Comparison of ENCODE assay signal across 8 cellular contexts in the genomic region with DNA sequence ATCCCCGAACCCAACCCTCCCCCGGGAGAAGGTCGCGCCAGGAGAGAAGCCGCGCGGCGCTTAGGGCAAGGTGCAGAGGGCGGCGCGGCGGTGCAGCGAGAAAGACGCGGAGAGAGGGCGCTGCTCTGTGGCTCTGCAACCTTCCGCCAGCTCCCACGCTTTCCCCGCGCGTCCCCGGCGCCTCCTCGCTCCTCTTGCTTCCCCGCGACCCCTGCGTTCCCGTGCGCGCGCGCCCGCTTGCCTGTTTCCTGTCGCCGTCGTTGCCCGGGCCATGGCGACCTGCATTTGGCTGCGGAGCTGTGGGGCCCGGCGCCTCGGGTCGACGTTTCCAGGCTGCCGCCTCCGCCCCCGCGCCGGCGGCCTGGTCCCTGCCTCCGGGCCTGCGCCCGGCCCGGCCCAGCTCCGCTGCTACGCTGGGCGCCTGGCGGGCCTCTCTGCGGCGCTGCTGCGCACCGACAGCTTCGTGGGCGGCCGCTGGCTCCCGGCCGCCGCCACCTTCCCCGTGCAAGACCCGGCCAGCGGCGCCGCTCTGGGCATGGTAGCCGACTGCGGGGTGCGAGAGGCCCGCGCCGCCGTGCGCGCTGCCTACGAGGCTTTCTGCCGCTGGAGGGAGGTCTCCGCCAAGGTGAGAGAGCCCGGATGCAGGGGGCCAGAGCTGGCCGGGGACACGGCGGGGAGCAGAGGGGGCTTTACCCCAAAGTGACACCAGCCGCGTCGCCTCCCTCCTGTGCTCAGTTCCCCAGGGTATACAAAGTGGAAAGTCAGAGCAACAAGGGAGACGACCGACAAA. TPM values are rescaled to one million over a fixed set of nuclear protein-coding genes. Genes with fewer than 3 reads are reported as not detected.
A peak's percentile ranks its signal among the peaks of the same experiment; 100 is the strongest.
DNase-seq lines count a peak whose midpoint lies in the region; TF ChIP-seq lines count a peak whose summit lies in the region.

Gene ALDH5A1, plus strand, starts transcription at position 244 of the 790 bp plus-strand sequence. Its CDS starts 28 bp downstream, at position 272.

- peak; percentile 86 for DNase-seq in GM06990 (ENCODE audit: extremely low read depth, insufficient read length)
- peak; percentile 85 for DNase-seq in H7
- peak; percentile 56 for DNase-seq in M059J (ENCODE audit: low read depth)
- DNase-seq in T-helper 1 cell, result peak; percentile 33 to 70 (median 58)
- DNase-seq in amniotic stem cell (lab: John Stamatoyannopoulos, UW), result peak; percentile 38
- peak; percentile 53 for DNase-seq in hepatic stellate cell (ENCODE audit: low spot score)
- DNase-seq in retinal pigment epithelial cell (ENCODE audit: low read depth), result peak; percentile 27
- no peak for DNase-seq in NCI-H82 treated with DMSO at 0.1 percent for 48 hours (lab: John Stamatoyannopoulos, UW; ENCODE audit: unreplicated experiment)

- peak; percentile 49 for TF ChIP-seq CTCF in GM06990 (IDR thresholded peaks at IDR 0.05; ENCODE audit: insufficient read depth, low read length, poor library complexity, severe bottlenecking)
- peak; percentile 32 for TF ChIP-seq CTCF in retinal pigment epithelial cell (conservative IDR thresholded peaks at IDR 0.05; ENCODE audit: low read depth, low read length)

- H3K27me3 ChIP-seq in GM06990 (replicated peaks; ENCODE audit: control insufficient read depth, insufficient read depth, low read length), result no peaks in the 10 kb centered on the region
- peaks cover 18% of the 10 kb centered on the region for H3K27me3 ChIP-seq in H7 (ENCODE audit: control insufficient read depth, insufficient read depth, low read length)

- H3K36me3 ChIP-seq in GM06990 (ENCODE audit: control insufficient read depth, insufficient read depth, low read length) (no peaks in the 10 kb centered on the region), H7 (replicated peaks; ENCODE audit: control insufficient read depth, insufficient read depth, low read length) (no peaks in the 10 kb centered on the region)

- H3K4me3 ChIP-seq in GM06990 (replicated peaks; ENCODE audit: low read depth, low read length), result peak within 1 kb of the TSS; percentile 83
- H3K4me3 ChIP-seq in H7 (ENCODE audit: insufficient read depth, low read depth, low read length), result peak within 1 kb of the TSS; percentile 67
- H3K4me3 ChIP-seq in retinal pigment epithelial cell (ENCODE audit: low read length), result peak within 1 kb of the TSS; percentile 62

RNA-seq across cellular contexts. Expression of gene ALDH5A1, which starts in this region (rescaled TPM):
- total RNA-seq in H7 (2014; rRNA removed; shearing (Covaris generic)), result 1.00 and 1.5 TPM in 2 replicates
- total RNA-seq in M059J (2014; rRNA removed; shearing (Covaris generic)), result 1.8 and 3.0 TPM in 2 replicates
